ENCODE assay signal across 14 cellular contexts in the genomic region with DNA sequence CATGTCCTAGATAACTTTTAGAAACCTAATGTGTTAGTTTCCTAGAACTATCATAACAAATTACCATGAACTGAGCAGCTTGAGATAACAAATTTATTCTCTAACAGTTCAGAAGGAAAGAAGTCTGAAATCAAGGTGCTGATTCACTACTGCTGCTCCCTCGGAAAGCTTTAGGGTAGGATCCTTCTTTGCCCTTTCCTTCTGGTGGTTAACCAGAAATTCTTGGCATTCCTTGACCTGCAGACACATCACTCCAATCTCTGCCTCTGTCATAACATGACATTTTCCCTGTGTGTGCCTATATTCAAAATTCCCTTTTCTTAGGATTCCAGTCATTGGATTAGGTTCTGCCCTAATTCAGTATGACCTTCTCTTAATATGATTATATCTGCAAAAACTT.
DNase-seq lines count a peak whose midpoint lies in the region; ATAC-seq, FAIRE-seq and TF ChIP-seq lines count a peak whose summit lies in the region.
"Had no signal": no experiment of that assay in that cellular context is flagged by ENCODE, and none has a peak within 500 bp of the region (broad histone marks: within the 10 kb centered on the region; RNA-seq: fewer than 3 reads in every experiment).

No MANE protein-coding gene starts in this region.

- in situ Hi-C loops in astrocyte of the spinal cord (cut with HindIII; ENCODE audit: low sequenced_read_pairs), result no loop called here

- no peaks in the 10 kb centered on the region for H3K9me3 ChIP-seq in keratinocyte (ENCODE audit: control insufficient read depth, low read depth, low read length)

- no peaks in the 10 kb centered on the region for H3K79me2 ChIP-seq in keratinocyte (ENCODE audit: control insufficient read depth, insufficient read depth, low read length)

- peak overlapping the region; percentile 60 for H2AFZ ChIP-seq in keratinocyte (ENCODE audit: control insufficient read depth, low read length)

- H3K4me1 ChIP-seq in keratinocyte (ENCODE audit: control insufficient read depth, extremely low read depth, insufficient read depth, low read length), result peaks cover 59% of the 10 kb centered on the region

- peak overlapping the region; percentile 90 for H3K27ac ChIP-seq in keratinocyte (ENCODE audit: control insufficient read depth, insufficient read depth, low read length)

- no peak for ATAC-seq in activated CD8-positive, alpha-beta T cell treated with anti-CD3 and anti-CD28 coated beads, Interleukin-2, amount 10 ng/mL, durations not matched to agents 7 days and 5 days
- ATAC-seq: activated CD4-positive, CD25-positive, alpha-beta regulatory T cell treated with anti-CD3 and anti-CD28 coated beads, Interleukin-2, amount 50 U/mL, for 24 hours had no signal

- H3K9ac ChIP-seq in keratinocyte (ENCODE audit: control insufficient read depth, extremely low read depth, insufficient read depth, low read length), result peak overlapping the region; percentile 67

- FAIRE-seq in keratinocyte (lab: Jason Lieb, UNC), result peak; percentile 97

- H3K9me3 Mint-ChIP-seq in activated CD8-positive, alpha-beta T cell treated with anti-CD3 and anti-CD28 coated beads, Interleukin-2, amount 10 ng/mL, durations not matched to agents 7 days and 5 days (ENCODE audit: insufficient read depth), result no peaks in the 10 kb centered on the region
- H3K9me3 Mint-ChIP-seq: activated T-helper 1 cell treated with anti-CD3 and anti-CD28 coated beads, Interleukin-12 subunit alpha, Interleukin-12 subunit beta, Interleukin-2, Interleukin-4 antibody, amounts not matched to agents 30 ng/mL and 10 ng/mL and 1 ng/mL, durations not matched to agents 14 hours and 24 hours and 36 hours; central memory CD8-positive, alpha-beta T cell had no signal

- no peaks in the 10 kb centered on the region for H3K27me3 ChIP-seq in keratinocyte (ENCODE audit: control insufficient read depth, extremely low read depth, insufficient read depth, low read length)

- no peaks in the 10 kb centered on the region for H3K4me1 Mint-ChIP-seq in activated CD8-positive, alpha-beta T cell treated with anti-CD3 and anti-CD28 coated beads, Interleukin-2, amount 10 ng/mL, durations not matched to agents 7 days and 5 days (ENCODE audit: low read depth)
- H3K4me1 Mint-ChIP-seq: central memory CD8-positive, alpha-beta T cell had no signal

- H3K4me3 Mint-ChIP-seq in activated CD8-positive, alpha-beta T cell treated with anti-CD3 and anti-CD28 coated beads, Interleukin-2, amount 10 ng/mL, durations not matched to agents 7 days and 5 days, result no peak overlapping the region
- H3K4me3 Mint-ChIP-seq: activated T-helper 1 cell treated with anti-CD3 and anti-CD28 coated beads, Interleukin-12 subunit alpha, Interleukin-12 subunit beta, Interleukin-2, Interleukin-4 antibody, amounts not matched to agents 30 ng/mL and 10 ng/mL and 1 ng/mL, durations not matched to agents 14 hours and 24 hours and 36 hours; central memory CD8-positive, alpha-beta T cell had no signal

- DNase-seq in COLO829 (ENCODE audit: low spot score), result peak; percentile 53
- peak; percentile 83 for DNase-seq in LHCN-M2 (ENCODE audit: low read depth)
- peak; percentile 55 for DNase-seq in astrocyte of the spinal cord (ENCODE audit: low read depth, low spot score)
- DNase-seq in keratinocyte (ENCODE audit: low read depth, low spot score), result peak; percentile 61
- DNase-seq in activated naive CD4-positive, alpha-beta T cell treated with Interleukin-2 at 50 U/mL for 16 hours, result no peak
- DNase-seq in activated CD8-positive, alpha-beta T cell treated with anti-CD3 and anti-CD28 coated beads, Interleukin-2, amount 10 ng/mL, durations not matched to agents 7 days and 5 days, result no peak
- no peak for DNase-seq in T-helper 9 cell
- DNase-seq in NCI-H1105 treated with DMSO at 0.1 percent for 48 hours (lab: John Stamatoyannopoulos, UW), result no peak
- DNase-seq: AML-193, retina, RPMI8226 had no signal

- CTCF ChIA-PET in activated CD8-positive, alpha-beta T cell treated with anti-CD3 and anti-CD28 coated beads, Interleukin-2, amount 10 ng/mL, durations not matched to agents 7 days and 5 days (lab: Charles Lee), result no interaction called here

- no peaks in the 10 kb centered on the region for H3K9me1 ChIP-seq in keratinocyte (ENCODE audit: control insufficient read depth, extremely low read depth, insufficient read depth, low read length)

- no peaks in the 10 kb centered on the region for H3K36me3 ChIP-seq in keratinocyte (ENCODE audit: control insufficient read depth in 2 of 2, extremely low read depth in 1 of 2, insufficient read depth in 2 of 2, low read length in 2 of 2)

- H4K20me1 ChIP-seq in keratinocyte (ENCODE audit: control insufficient read depth, extremely low read depth, insufficient read depth, low read length), result no peaks in the 10 kb centered on the region

- H3K4me3 ChIP-seq in astrocyte of the spinal cord (ENCODE audit: low read depth, low read length) (no peak overlapping the region), keratinocyte (ENCODE audit: control insufficient read depth in 2 of 3, extremely low read depth in 1 of 3, insufficient read depth in 2 of 3, low read depth in 1 of 3, low read length in 3 of 3) (peak overlapping the region in 2 of 3 experiments; percentile 12 to 45)

- H3K36me3 Mint-ChIP-seq in activated CD8-positive, alpha-beta T cell treated with anti-CD3 and anti-CD28 coated beads, Interleukin-2, amount 10 ng/mL, durations not matched to agents 7 days and 5 days (ENCODE audit: low read depth), result no peaks in the 10 kb centered on the region

- TF ChIP-seq CTCF in astrocyte of the spinal cord (IDR thresholded peaks at IDR 0.05; ENCODE audit: low read depth, low read length) (no peak), keratinocyte (optimal IDR thresholded peaks at IDR 0.05 in 1 of 3, IDR thresholded peaks at IDR 0.05 in 1 of 3, conservative IDR thresholded peaks at IDR 0.05 in 1 of 3; ENCODE audit: extremely low read depth in 1 of 3, insufficient read depth in 2 of 3, low read length in 3 of 3) (no peak)

- H3K27ac Mint-ChIP-seq in activated CD8-positive, alpha-beta T cell treated with anti-CD3 and anti-CD28 coated beads, Interleukin-2, amount 10 ng/mL, durations not matched to agents 7 days and 5 days, result no peak overlapping the region
- H3K27ac Mint-ChIP-seq: activated T-helper 1 cell treated with anti-CD3 and anti-CD28 coated beads, Interleukin-12 subunit alpha, Interleukin-12 subunit beta, Interleukin-2, Interleukin-4 antibody, amounts not matched to agents 30 ng/mL and 10 ng/mL and 1 ng/mL, durations not matched to agents 14 hours and 24 hours and 36 hours had no signal

- peaks cover 20% of the 10 kb centered on the region for H3K27me3 Mint-ChIP-seq in activated CD8-positive, alpha-beta T cell treated with anti-CD3 and anti-CD28 coated beads, Interleukin-2, amount 10 ng/mL, durations not matched to agents 7 days and 5 days (ENCODE audit: low read depth)

- H3K4me2 ChIP-seq in keratinocyte (ENCODE audit: control insufficient read depth, extremely low read depth, insufficient read depth, low read depth, low read length), result peak overlapping the region; percentile 87

- dilution Hi-C loops in keratinocyte (cut with MboI; ENCODE audit: extremely low pct_ligation_motif_present, low sequenced_read_pairs), result no loop called here

- POLR2A ChIA-PET in activated CD8-positive, alpha-beta T cell treated with anti-CD3 and anti-CD28 coated beads, Interleukin-2, amount 10 ng/mL, durations not matched to agents 7 days and 5 days (lab: Charles Lee), result no interaction called here

Comparison
In these comparisons a context has a peak if more than half of its experiments do, and no peak if none do; other contexts are left out.
1. DNase-seq: peak in COLO829 (single experiment), LHCN-M2 (single experiment), astrocyte of the spinal cord (single experiment) and keratinocyte (single experiment); none in activated naive CD4-positive, alpha-beta T cell treated with Interleukin-2 at 50 U/mL for 16 hours (single experiment), activated CD8-positive, alpha-beta T cell treated with anti-CD3 and anti-CD28 coated beads, Interleukin-2, amount 10 ng/mL, durations not matched to agents 7 days and 5 days (single experiment), T-helper 9 cell (single experiment) and NCI-H1105 treated with DMSO at 0.1 percent for 48 hours (single experiment).